ENCODE assay signal across 11 cellular contexts in the genomic region with DNA sequence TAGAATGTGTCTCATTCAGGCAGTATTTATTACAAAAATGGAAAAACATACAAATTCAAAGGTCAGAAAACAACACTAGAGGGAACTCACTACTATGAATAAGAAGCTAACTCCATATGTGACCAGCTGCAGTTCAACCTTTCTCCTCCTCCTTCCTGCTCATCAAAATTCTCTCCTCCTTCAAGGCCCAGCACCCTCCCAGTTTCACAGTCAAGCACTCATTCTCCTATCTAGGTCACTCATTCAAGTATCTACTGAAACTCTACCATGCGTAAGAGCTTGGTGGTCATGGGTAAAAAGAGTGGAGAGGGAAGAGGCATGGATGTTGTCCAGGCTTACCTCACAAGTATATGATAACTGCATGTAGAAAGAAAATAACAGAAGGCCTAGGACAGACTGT. TPM values are rescaled to one million over a fixed set of nuclear protein-coding genes. Genes with fewer than 3 reads are reported as not detected.
DNase-seq lines count a peak whose midpoint lies in the region; ATAC-seq, FAIRE-seq and TF ChIP-seq lines count a peak whose summit lies in the region.
"Had no signal": no experiment of that assay in that cellular context is flagged by ENCODE, and none has a peak within 500 bp of the region (broad histone marks: within the 10 kb centered on the region; RNA-seq: fewer than 3 reads in every experiment).

No MANE protein-coding gene starts in this region.

- no peak for TF ChIP-seq RAD21 in K562 (CRISPR knock-in tag; conservative IDR thresholded peaks at IDR 0.05 in 1 of 2, IDR thresholded peaks at IDR 0.05 in 1 of 2)

- intact Hi-C loops in CD4-positive, alpha-beta memory T cell (cut with micrococcal nuclease) = no loop called here
- intact Hi-C loops in K562 (cut with micrococcal nuclease) = no loop called here
- intact Hi-C loops in left lung (cut with DNase I) = no loop called here

- peak; percentile 52 for FAIRE-seq in K562 (lab: Jason Lieb, UNC)

- peaks cover 100% of the 10 kb centered on the region for H3K79me2 ChIP-seq in K562 (ENCODE audit: control insufficient read depth, insufficient read depth, low read length)

- TF ChIP-seq CTCF in K562 (IDR thresholded peaks at IDR 0.05 in 2 of 3, conservative IDR thresholded peaks at IDR 0.05 in 1 of 3; ENCODE audit: insufficient read depth in 2 of 3, low read depth in 1 of 3, low read length in 3 of 3) = no peak
- TF ChIP-seq CTCF in left lung (IDR thresholded peaks at IDR 0.05) = no peak

- no peak overlapping the region for H3K27ac ChIP-seq in CD4-positive, alpha-beta memory T cell (ENCODE audit: low read depth, low read length)
- no peak overlapping the region for H3K27ac ChIP-seq in K562 (ENCODE audit: extremely low read depth, low read depth, low read length)
- no peak overlapping the region for H3K27ac ChIP-seq in left lung

- peaks cover 23 to 64% (median 49%) of the 10 kb centered on the region in 4 donors for H3K4me1 Mint-ChIP-seq in CD4-positive, alpha-beta memory T cell

- no peak overlapping the region for H3K9ac ChIP-seq in K562 (ENCODE audit: insufficient read depth in 1 of 2, low read depth in 2 of 2, low read length in 2 of 2)

- no peaks in the 10 kb centered on the region for H3K27me3 Mint-ChIP-seq in CD4-positive, alpha-beta memory T cell

- peaks cover 0 to 6% (median 1%) of the 10 kb centered on the region in 8 donors for H3K9me3 Mint-ChIP-seq in CD4-positive, alpha-beta memory T cell

- H3K27ac Mint-ChIP-seq in CD4-positive, alpha-beta memory T cell = peak overlapping the region in 4 of 7 donors; percentile 20 to 59 (median 41)
- H3K27ac Mint-ChIP-seq: activated naive CD4-positive, alpha-beta T cell treated with anti-CD3 and anti-CD28 coated beads, Interleukin-2, amount 50 U/mL, for 72 hours had no signal

- peak in 1 of 5 donors; percentile 3 for DNase-seq in CD4-positive, alpha-beta memory T cell
- peak in 1 of 4 experiments; percentile 8 for DNase-seq in K562 (ENCODE audit: extremely low read depth in 1 of 4, low spot score in 3 of 4)
- no peak for DNase-seq in left lung
- no peak for DNase-seq in middle frontal gyrus (ENCODE audit: extremely low spot score, low spot score)
- DNase-seq in ACHN = no peak
- DNase-seq in epidermal melanocyte (ENCODE audit: insufficient read length, low spot score) = no peak
- no peak for DNase-seq in activated CD4-positive, alpha-beta T cell treated with anti-CD3 and anti-CD28 coated beads for 1 hour
- DNase-seq: activated CD4-positive, alpha-beta T cell treated with anti-CD3 and anti-CD28 coated beads, Interleukin-2, amount 50 U/mL, for 4 hours; NCI-H146 had no signal

- H2AFZ ChIP-seq in K562 (ENCODE audit: low read depth, low read length) = no peak overlapping the region

- H3K4me2 ChIP-seq in K562 (ENCODE audit: insufficient read depth, low read length) = no peak overlapping the region

- H3K4me1 ChIP-seq in CD4-positive, alpha-beta memory T cell (ENCODE audit: insufficient read depth, low read length) = peaks cover 27% of the 10 kb centered on the region
- H3K4me1 ChIP-seq in K562 (replicated peaks in 1 of 2; ENCODE audit: control insufficient read depth in 2 of 2, insufficient read depth in 2 of 2, low read length in 2 of 2) = no peaks in the 10 kb centered on the region; a peak in 1 of 5 replicates
- H3K4me1 ChIP-seq in left lung = peaks cover 4 to 42% of the 10 kb centered on the region in 2 donors

- CTCF ChIA-PET in CD4-positive, alpha-beta memory T cell (lab: Charles Lee; ENCODE audit: partially characterized antibody) = no interaction called here
- CTCF ChIA-PET in K562 (lab: Yijun Ruan, JAX; ENCODE audit: low intra/inter-chr PET ratio) = no interaction called here

- H3K36me3 Mint-ChIP-seq in CD4-positive, alpha-beta memory T cell = peaks cover 1 to 6% of the 10 kb centered on the region in 2 donors

- WGBS in K562 (ENCODE audit: insufficient coverage, low coverage, missing lambda C conversion rate) = 78% methylated on average over 1 of the region's 1 CpG

- POLR2A ChIA-PET in CD4-positive, alpha-beta memory T cell (lab: Charles Lee; ENCODE audit: partially characterized antibody) = no interaction called here
- POLR2A ChIA-PET in K562 (lab: Yijun Ruan, JAX) = interaction anchor here (0.7 kb wide), 1 partner anchor 27 kb away, joined by 3 read pairs; no protein-coding TSS in a partner anchor

- no peaks in the 10 kb centered on the region for H3K9me1 ChIP-seq in K562 (ENCODE audit: control insufficient read depth, insufficient read depth, low read length)

- in situ Hi-C loops in K562 (cut with MboI) = no loop called here
- in situ Hi-C loops in ACHN (cut with HindIII; ENCODE audit: low pct_ligation_motif_present, low pct_unique_long_range_greater_than_20kb, low sequenced_read_pairs) = no loop called here

- no peaks in the 10 kb centered on the region for H3K27me3 ChIP-seq in CD4-positive, alpha-beta memory T cell (ENCODE audit: insufficient read depth, low read length)
- H3K27me3 ChIP-seq in K562 (ENCODE audit: control insufficient read depth in 2 of 2, insufficient read depth in 2 of 2, low read length in 2 of 2) (no peaks in the 10 kb centered on the region), left lung (no peaks in the 10 kb centered on the region)

- H4K20me1 ChIP-seq in K562 (replicated peaks; ENCODE audit: control insufficient read depth, insufficient read depth, low read length) = no peaks in the 10 kb centered on the region; the same call in 1 of the 2 replicates

- ATAC-seq in GM21723 (IDR thresholded peaks at IDR 0.05; ENCODE audit: unreplicated experiment) (peak; percentile 54), K562 (peak; percentile 60), left lung (peak; percentile 70)
- ATAC-seq: activated naive CD4-positive, alpha-beta T cell treated with anti-CD3 and anti-CD28 coated beads, Interleukin-2, amount 50 U/mL, for 72 hours had no signal

- BruUV-seq in K562 (replicated peaks; lab: Mats Ljungman, UMichigan) = no TSS peak

- no peak overlapping the region for H3K4me3 ChIP-seq in CD4-positive, alpha-beta memory T cell (ENCODE audit: low read length in 2 of 2)
- H3K4me3 ChIP-seq in K562 (no peak overlapping the region), left lung (no peak overlapping the region)

- peaks cover 4% of the 10 kb centered on the region for H3K36me3 ChIP-seq in CD4-positive, alpha-beta memory T cell (ENCODE audit: insufficient read depth, low read length)
- peaks cover 16% of the 10 kb centered on the region; the same call in 2 of the 3 replicates for H3K36me3 ChIP-seq in K562 (ENCODE audit: control insufficient read depth, insufficient read depth, low read length)
- H3K36me3 ChIP-seq in left lung = no peaks in the 10 kb centered on the region

- TF ChIP-seq POLR2A in K562 (conservative IDR thresholded peaks at IDR 0.05) = no peak

- TF ChIP-seq EP300 in K562 (IDR thresholded peaks at IDR 0.05; ENCODE audit: low read length) = no peak

- H3K9me3 ChIP-seq in CD4-positive, alpha-beta memory T cell (ENCODE audit: control insufficient read depth in 1 of 2, low read length in 2 of 2) = peaks cover 0 to 2% of the 10 kb centered on the region in 2 donors
- H3K9me3 ChIP-seq in K562 (replicated peaks; ENCODE audit: control insufficient read depth, insufficient read depth, low read depth, low read length) (peaks cover under 1% of the 10 kb centered on the region; the same call in 1 of the 2 replicates), left lung (peaks cover 0 to 4% of the 10 kb centered on the region in 2 donors)

- H3K4me3 Mint-ChIP-seq in CD4-positive, alpha-beta memory T cell = no peak overlapping the region

TF ChIP-seq in K562, 482 proteins besides CTCF, POLR2A, EP300 and RAD21:
- no peak for TF ChIP-seq ESRRB (CRISPR knock-in tag; IDR thresholded peaks at IDR 0.05; ENCODE audit: borderline replicate concordance)
- TF ChIP-seq POLR2AphosphoS5 (IDR thresholded peaks at IDR 0.05; ENCODE audit: control insufficient read depth, insufficient read depth, low read depth, low read length) = no peak
- no peak for TF ChIP-seq FIP1L1 (IDR thresholded peaks at IDR 0.05; ENCODE audit: low read depth, low read length, poor library complexity, severe bottlenecking)
- no peak for TF ChIP-seq ZNF239 (CRISPR knock-in tag; IDR thresholded peaks at IDR 0.05)
- no peak for TF ChIP-seq EZH2 (IDR thresholded peaks at IDR 0.05; ENCODE audit: borderline replicate concordance, low read depth, low read length)
- no peak for TF ChIP-seq TCF15 (CRISPR knock-in tag; IDR thresholded peaks at IDR 0.05)
- TF ChIP-seq HOXB6 (CRISPR knock-in tag; IDR thresholded peaks at IDR 0.05; ENCODE audit: borderline replicate concordance) = no peak
- TF ChIP-seq RFX1 (IDR thresholded peaks at IDR 0.05) = no peak
- no peak for TF ChIP-seq ELF1 (tag; IDR thresholded peaks at IDR 0.05)
- no peak for TF ChIP-seq MTA3 (IDR thresholded peaks at IDR 0.05; ENCODE audit: borderline replicate concordance)

RNA-seq across cellular contexts. Expression of gene ECPAS, which starts 27.6 kb away (rescaled TPM):
- 10 to 100 TPM; 77.6 to 80.3 TPM for total RNA-seq in CD4-positive, alpha-beta memory T cell
- polyA plus RNA-seq in CD4-positive, alpha-beta memory T cell = 10 to 100 TPM in 1 of 2 donors, 1 to 10 TPM in 1; 9.6 to 19.7 TPM
- 164 and 310 TPM in 2 replicates for total RNA-seq in K562 (2011; cell fraction: chromatin; rRNA removed; ENCODE audit: low replicate concordance)
- 78.2 and 103 TPM in 2 replicates for total RNA-seq in K562 (2011; cell fraction: nucleolus; rRNA removed)
- 118 and 129 TPM in 2 replicates for total RNA-seq in K562 (2011; cell fraction: nucleoplasm; rRNA removed)
- total RNA-seq in K562 (2014; rRNA removed) (71.3 and 83.4 TPM in 2 replicates), K562 (2014; rRNA removed; fragmentation: Illumina TruSeq; extraction: Trizol) (82.2 and 89.2 TPM in 2 replicates), K562 (2015; rRNA removed; fragmentation: Illumina TruSeq; extraction: Trizol) (79.6 and 87.4 TPM in 2 replicates), K562 (2021) (90.9 and 97.4 TPM in 2 replicates), left lung (10 to 100 TPM; 77.4 to 91.8 TPM)
- polyA plus RNA-seq in K562 (2011; rRNA removed) (61.0 and 75.7 TPM in 2 replicates), K562 (2014; fragmentation: Illumina TruSeq; extraction: Trizol) (60.0 and 67.4 TPM in 2 replicates), K562 (2014; fragmentation: Nextera tagmentation; extraction: Ambion mirVana) (10 to 100 TPM; 14.5 to 29.5 TPM), K562 (2014; rRNA removed) (63.0 and 69.5 TPM in 2 replicates)
- 16.8 and 28.6 TPM in 2 replicates for polyA plus RNA-seq in K562 (2011; cell fraction: cytosol; rRNA removed)
- polyA plus RNA-seq in K562 (2011; cell fraction: nucleus; rRNA removed) = 154 and 156 TPM in 2 replicates
- polyA plus RNA-seq in K562 (2012) = 47.2 and 60.2 TPM in 2 replicates
- polyA minus RNA-seq in K562 (2011; rRNA and poly(A)+ RNA removed) = 280 and 281 TPM in 2 replicates
- 89.1 and 113 TPM in 2 replicates for polyA minus RNA-seq in K562 (2011; cell fraction: cytosol; rRNA and poly(A)+ RNA removed)
- 84.0 and 133 TPM in 2 replicates for polyA minus RNA-seq in K562 (2011; cell fraction: nucleus; rRNA and poly(A)+ RNA removed)
